In the genomic region with DNA sequence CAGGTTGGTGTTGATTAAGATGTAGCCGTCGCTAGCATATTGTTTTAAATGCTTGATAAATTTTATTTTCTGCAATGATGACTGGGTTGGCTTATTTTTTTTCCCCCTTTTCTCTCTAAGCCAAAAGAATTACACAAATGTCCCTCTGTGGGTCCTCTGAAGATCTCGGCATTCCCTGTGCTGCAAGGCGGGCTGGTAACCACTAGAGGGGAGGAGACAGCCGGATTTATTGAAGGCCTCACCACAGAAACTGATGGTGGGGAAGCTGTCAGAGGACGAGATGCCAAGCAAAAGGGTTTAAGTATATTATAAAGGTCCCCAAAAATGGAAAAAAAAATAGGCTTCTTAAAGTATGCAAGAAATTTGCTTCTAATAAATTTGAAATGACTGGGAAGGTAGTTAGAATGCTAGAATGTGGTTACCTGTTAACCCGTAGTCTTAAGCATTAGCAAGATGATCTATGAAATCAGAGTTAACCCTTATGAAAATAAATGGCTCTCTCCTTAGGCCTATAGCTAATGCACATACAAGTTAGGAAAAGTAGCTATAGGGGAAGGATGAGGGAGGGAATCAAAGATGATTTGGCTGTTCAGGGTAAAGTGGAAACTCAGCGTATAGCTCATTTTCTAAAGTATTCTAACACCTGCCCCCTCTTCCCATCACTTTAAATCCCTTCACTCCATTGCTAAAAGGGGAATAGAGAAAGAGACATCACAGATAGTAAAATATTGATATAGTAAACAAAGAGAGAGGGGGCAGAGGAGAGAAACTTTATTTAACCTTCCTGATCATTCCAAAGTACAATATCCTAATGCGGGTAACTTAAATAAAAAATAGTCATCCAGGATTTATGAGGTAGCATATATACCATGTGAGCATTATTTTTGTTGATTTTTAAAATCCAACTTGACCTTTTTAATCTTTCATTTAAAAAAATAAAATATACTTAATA, we compare ENCODE assay signal across 9 cellular contexts.
DNase-seq lines count a peak whose midpoint lies in the region; ATAC-seq and TF ChIP-seq lines count a peak whose summit lies in the region.
"Had no signal": no experiment of that assay in that cellular context is flagged by ENCODE, and none has a peak within 500 bp of the region (broad histone marks: within the 10 kb centered on the region; RNA-seq: fewer than 3 reads in every experiment).

No MANE protein-coding gene starts in this region.

- H3K9me3 ChIP-seq in breast epithelium (no peaks in the 10 kb centered on the region), gastroesophageal sphincter (no peaks in the 10 kb centered on the region)
- H3K9me3 ChIP-seq: thoracic aorta had no signal

- peak; percentile 18 to 69 (median 25) for TF ChIP-seq CTCF in breast epithelium (IDR thresholded peaks at IDR 0.05)
- peak in 2 of 4 experiments; percentile 13 to 30 for TF ChIP-seq CTCF in gastroesophageal sphincter (IDR thresholded peaks at IDR 0.05)

- H3K27me3 ChIP-seq in breast epithelium (no peaks in the 10 kb centered on the region), gastroesophageal sphincter (peaks cover 10% of the 10 kb centered on the region)

- H3K27ac ChIP-seq in breast epithelium: no peak overlapping the region
- H3K27ac ChIP-seq in gastroesophageal sphincter: no peak overlapping the region
- H3K27ac ChIP-seq: thoracic aorta had no signal

- no peak for TF ChIP-seq EP300 in gastroesophageal sphincter (IDR thresholded peaks at IDR 0.05)

- 33 to 42% methylated on average over 7 to 8 of the region's 9 CpGs for WGBS in gastroesophageal sphincter (ENCODE audit: low coverage in 1 of 2), 2 donors

- peak; percentile 71 for ATAC-seq in GM21390 (IDR thresholded peaks at IDR 0.05; ENCODE audit: unreplicated experiment)
- ATAC-seq in gastroesophageal sphincter: no peak

- H3K4me3 ChIP-seq in breast epithelium (no peak overlapping the region), gastroesophageal sphincter (no peak overlapping the region)
- H3K4me3 ChIP-seq: thoracic aorta had no signal

- no peaks in the 10 kb centered on the region for H3K4me1 ChIP-seq in breast epithelium
- no peaks in the 10 kb centered on the region for H3K4me1 ChIP-seq in gastroesophageal sphincter

- H3K36me3 ChIP-seq in breast epithelium: no peaks in the 10 kb centered on the region
- H3K36me3 ChIP-seq in gastroesophageal sphincter: no peaks in the 10 kb centered on the region
- H3K36me3 ChIP-seq: thoracic aorta had no signal

- intact Hi-C loops in breast epithelium (cut with DNase I; ENCODE audit: low total_unique reads): no loop called here

- no peak for TF ChIP-seq POLR2A in breast epithelium (IDR thresholded peaks at IDR 0.05)
- TF ChIP-seq POLR2A in gastroesophageal sphincter (IDR thresholded peaks at IDR 0.05): no peak

- peak; percentile 50 for DNase-seq in COLO829 (ENCODE audit: low spot score)
- peak; percentile 32 for DNase-seq in NCI-H2171 treated with DMSO at 0.1 percent for 48 hours (lab: John Stamatoyannopoulos, UW)
- no peak for DNase-seq in breast epithelium (ENCODE audit: low spot score in 2 of 2)
- DNase-seq in myocyte (ENCODE audit: low read depth): peak; percentile 1
- no peak for DNase-seq in stimulated activated CD4-positive, alpha-beta T cell treated with anti-CD3 and anti-CD28 coated beads, Interleukin-15, amount 100 ng/mL, for 24 hours
- no peak for DNase-seq in NK-92 treated with Interleukin-12 subunit alpha and Interleukin-12 subunit beta, amount 100 ng/mL, for 24 hours (lab: John Stamatoyannopoulos, UW)

Comparison
In these comparisons a context has a peak if more than half of its experiments do, and no peak if none do; other contexts are left out.
1. DNase-seq: peak in COLO829 (single experiment), NCI-H2171 treated with DMSO at 0.1 percent for 48 hours (single experiment) and myocyte (single experiment); none in breast epithelium (0 of 2), stimulated activated CD4-positive, alpha-beta T cell treated with anti-CD3 and anti-CD28 coated beads, Interleukin-15, amount 100 ng/mL, for 24 hours (single experiment) and NK-92 treated with Interleukin-12 subunit alpha and Interleukin-12 subunit beta, amount 100 ng/mL, for 24 hours (single experiment).